23 cellular contexts compared by ENCODE assay signal in the genomic region with DNA sequence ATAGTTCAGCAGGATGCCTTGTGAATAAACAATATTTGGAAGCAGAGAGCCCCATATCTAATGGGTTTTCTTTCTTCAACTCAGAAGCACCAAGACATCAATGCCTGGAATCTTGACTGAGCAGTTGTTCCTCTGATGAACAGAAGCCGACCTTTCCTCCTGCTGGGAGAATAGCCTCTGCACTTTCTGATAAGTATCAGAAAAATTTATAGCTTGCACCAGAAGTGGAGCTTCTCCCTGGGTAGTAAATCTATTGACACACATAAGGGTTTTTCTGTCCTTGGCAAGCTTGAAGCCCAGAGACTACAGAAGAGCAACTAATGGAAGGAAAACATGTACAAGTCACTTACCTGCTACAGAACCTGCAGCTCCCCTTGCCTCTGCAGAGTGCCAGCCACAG. TPM values are rescaled to one million over a fixed set of nuclear protein-coding genes. Genes with fewer than 3 reads are reported as not detected.
DNase-seq lines count a peak whose midpoint lies in the region; ATAC-seq, FAIRE-seq and TF ChIP-seq lines count a peak whose summit lies in the region.
"Had no signal": no experiment of that assay in that cellular context is flagged by ENCODE, and none has a peak within 500 bp of the region (broad histone marks: within the 10 kb centered on the region; RNA-seq: fewer than 3 reads in every experiment).

No MANE protein-coding gene starts in this region.

- no peaks in the 10 kb centered on the region for H3K36me3 Mint-ChIP-seq in glutamatergic neuron (ENCODE audit: unreplicated experiment)
- H3K36me3 Mint-ChIP-seq: CD8-positive, alpha-beta T cell had no signal

- no peaks in the 10 kb centered on the region for H3K9me3 ChIP-seq in Loucy (ENCODE audit: insufficient read depth, low read depth, low read length)
- H3K9me3 ChIP-seq in GM12878 (replicated peaks; ENCODE audit: control insufficient read depth, insufficient read depth, low read length) = no peaks in the 10 kb centered on the region
- H3K9me3 ChIP-seq: BLaER1, HAP-1 had no signal

- no peaks in the 10 kb centered on the region for H3K27me3 Mint-ChIP-seq in glutamatergic neuron (ENCODE audit: unreplicated experiment)

- H3K9me2 ChIP-seq in Loucy (replicated peaks; ENCODE audit: low read depth, low read length) = no peaks in the 10 kb centered on the region

- H3K36me3 ChIP-seq in Loucy (ENCODE audit: insufficient read depth, low read length) = no peaks in the 10 kb centered on the region
- no peaks in the 10 kb centered on the region for H3K36me3 ChIP-seq in GM12878 (ENCODE audit: control insufficient read depth in 2 of 2, insufficient read depth in 2 of 2, low read length in 1 of 2)
- H3K36me3 ChIP-seq: BLaER1, HAP-1 had no signal

- no peak for TF ChIP-seq POLR2A in GM12878 (IDR thresholded peaks at IDR 0.05; ENCODE audit: low read depth, low read length)

- H3K27me3 ChIP-seq in Loucy (ENCODE audit: insufficient read depth, low read length, poor library complexity, severe bottlenecking) (no peaks in the 10 kb centered on the region), GM12878 (replicated peaks in 1 of 2; ENCODE audit: control insufficient read depth in 2 of 2, insufficient read depth in 2 of 2, low read length in 1 of 2) (no peaks in the 10 kb centered on the region), dorsolateral prefrontal cortex (no peaks in the 10 kb centered on the region)
- H3K27me3 ChIP-seq: BLaER1 had no signal

- no peak overlapping the region for H3K27ac Mint-ChIP-seq in glutamatergic neuron (ENCODE audit: unreplicated experiment)
- H3K27ac Mint-ChIP-seq: CD8-positive, alpha-beta T cell had no signal

- no peak for TF ChIP-seq EP300 in GM12878 (IDR thresholded peaks at IDR 0.05; ENCODE audit: borderline replicate concordance in 1 of 2, control insufficient read depth in 1 of 2, low read depth in 2 of 2, low read length in 2 of 2)

- H3K4me1 Mint-ChIP-seq in glutamatergic neuron (ENCODE audit: low read depth, unreplicated experiment) = no peaks in the 10 kb centered on the region

- POLR2A ChIA-PET in GM12878 (lab: Charles Lee) = no interaction called here

- WGBS in GM12878 (ENCODE audit: insufficient coverage, insufficient replicate concordance, low lambda C conversion rate, missing lambda C conversion rate) = 7% methylated on average over 1 of the region's 1 CpG

- DNase-seq in NCI-H1417 (lab: John Stamatoyannopoulos, UW) (peak; percentile 5 to 47 (median 30)), NCI-H1417 treated with DMSO at 0.1 percent for 48 hours (lab: John Stamatoyannopoulos, UW) (no peak), GM12878 (ENCODE audit: low read depth, low spot score) (no peak), dorsolateral prefrontal cortex (no peak), glutamatergic neuron (no peak), RKO (ENCODE audit: low spot score) (no peak), LoVo (ENCODE audit: low spot score) (no peak)
- DNase-seq: CD8-positive, alpha-beta T cell; GF-D8; NCI-H1048; NCI-H1694 treated with DMSO at 0.1 percent for 48 hours; NCI-H2107; NCI-H345; NCI-H526; NK-92 treated with Interleukin-12 subunit alpha and Interleukin-12 subunit beta, amount 100 ng/mL, for 24 hours had no signal

- peak; percentile 21; the same call in 1 of the 3 replicates for ATAC-seq in GM12878
- ATAC-seq: CD8-positive, alpha-beta T cell had no signal

- no peak overlapping the region for H3K27ac ChIP-seq in GM12878 (ENCODE audit: control insufficient read depth, insufficient read depth)
- H3K27ac ChIP-seq in dorsolateral prefrontal cortex = peak overlapping the region in 2 of 59 donors; percentile 25 to 49
- H3K27ac ChIP-seq: BLaER1, HL-60 had no signal

- H3K4me2 ChIP-seq in Loucy (ENCODE audit: low read depth, low read length, poor library complexity, severe bottlenecking) (no peak overlapping the region), GM12878 (ENCODE audit: control insufficient read depth, insufficient read depth) (no peak overlapping the region)
- H3K4me2 ChIP-seq: BLaER1 had no signal

- H3F3A ChIP-seq in Loucy (ENCODE audit: low read depth) = no peaks in the 10 kb centered on the region

- BruUV-seq in GM12878 (replicated peaks; lab: Mats Ljungman, UMichigan) = no TSS peak

- H3K79me2 ChIP-seq in Loucy (ENCODE audit: insufficient read depth, low read length) (no peaks in the 10 kb centered on the region), GM12878 (ENCODE audit: control insufficient read depth, insufficient read depth, low read length) (no peaks in the 10 kb centered on the region)

- SMC1A ChIA-PET in GM12878 (lab: Charles Lee; ENCODE audit: uncharacterized antibody, unreplicated experiment) = interaction anchor here (2.3 kb wide), 1 partner anchor 8 kb away, joined by 5 read pairs; no protein-coding TSS in a partner anchor

- H3K4me3 ChIP-seq in Loucy (ENCODE audit: low read length, poor library complexity, severe bottlenecking) (no peak overlapping the region), GM12878 (no peak overlapping the region), dorsolateral prefrontal cortex (no peak overlapping the region)
- H3K4me3 ChIP-seq: BLaER1, HAP-1 had no signal

- H3K4me3 Mint-ChIP-seq in glutamatergic neuron (ENCODE audit: unreplicated experiment) = no peak overlapping the region
- H3K4me3 Mint-ChIP-seq: CD8-positive, alpha-beta T cell had no signal

- RAD21 ChIA-PET in GM12878 (lab: Charles Lee; ENCODE audit: unreplicated experiment) = no interaction called here

- no peaks in the 10 kb centered on the region for H4K20me1 ChIP-seq in Loucy (ENCODE audit: insufficient read depth, low read length, poor library complexity, severe bottlenecking)
- no peaks in the 10 kb centered on the region for H4K20me1 ChIP-seq in GM12878 (ENCODE audit: control insufficient read depth, insufficient read depth)
- H4K20me1 ChIP-seq: BLaER1 had no signal

- no peak overlapping the region for H3K9ac ChIP-seq in Loucy (ENCODE audit: low read depth, low read length, poor library complexity, severe bottlenecking)
- H3K9ac ChIP-seq in GM12878 (ENCODE audit: control insufficient read depth, insufficient read depth, low read length) = no peak overlapping the region
- H3K9ac ChIP-seq: BLaER1 had no signal

- CTCF ChIA-PET in GM12878 (lab: Yijun Ruan, JAX) = interaction anchor here (0.7 kb wide), 1 partner anchor 601 kb away, joined by 3 read pairs; no protein-coding TSS in a partner anchor

- no peak for TF ChIP-seq RAD21 in GM12878 (IDR thresholded peaks at IDR 0.05; ENCODE audit: insufficient read depth, low read depth, low read length)

- no peaks in the 10 kb centered on the region for H3K9me3 Mint-ChIP-seq in glutamatergic neuron (ENCODE audit: unreplicated experiment)
- H3K9me3 Mint-ChIP-seq: CD8-positive, alpha-beta T cell had no signal

- intact Hi-C loops in GM12878 (cut with micrococcal nuclease; ENCODE audit: unreplicated experiment) (no loop called here), dorsolateral prefrontal cortex (cut with DNase I) (no loop called here)

- peaks cover 6% of the 10 kb centered on the region for H3K4me1 ChIP-seq in Loucy (ENCODE audit: insufficient read depth, low read length, poor library complexity, severe bottlenecking)
- peaks cover 9% of the 10 kb centered on the region for H3K4me1 ChIP-seq in GM12878 (ENCODE audit: control insufficient read depth, insufficient read depth, low read length)
- H3K4me1 ChIP-seq: BLaER1, HAP-1 had no signal

- TF ChIP-seq CTCF in Loucy (conservative IDR thresholded peaks at IDR 0.05; ENCODE audit: low read length) = no peak
- TF ChIP-seq CTCF in GM12878 (IDR thresholded peaks at IDR 0.05 in 2 of 3, conservative IDR thresholded peaks at IDR 0.05 in 1 of 3; ENCODE audit: control insufficient read depth in 2 of 3, extremely low read depth in 1 of 3, insufficient read depth in 1 of 3, low read depth in 3 of 3, low read length in 3 of 3) = no peak
- TF ChIP-seq CTCF in dorsolateral prefrontal cortex (IDR thresholded peaks at IDR 0.05 in 54 of 56, conservative IDR thresholded peaks at IDR 0.05 in 2 of 56; ENCODE audit: low read depth in 1 of 56, partially characterized antibody in 56 of 56) = no peak
- TF ChIP-seq CTCF in glutamatergic neuron (IDR thresholded peaks at IDR 0.05; ENCODE audit: partially characterized antibody, unreplicated experiment) = no peak

- in situ Hi-C loops in GM12878 (cut with MboI) = no loop called here

- H2AFZ ChIP-seq in Loucy (ENCODE audit: low read length) (peak overlapping the region; percentile 43; the same call in 1 of the 2 replicates), GM12878 (ENCODE audit: control insufficient read depth, low read depth, low read length) (no peak overlapping the region)

- FAIRE-seq in GM12878 (lab: Jason Lieb, UNC) = no peak
- FAIRE-seq: D721Med, GM12892 had no signal

TF ChIP-seq in GM12878, 131 proteins besides CTCF, POLR2A, EP300 and RAD21 (continues in another document):
- TF ChIP-seq BMI1 (IDR thresholded peaks at IDR 0.05; ENCODE audit: borderline replicate concordance) (no peak), ZNF384 (IDR thresholded peaks at IDR 0.05; ENCODE audit: borderline replicate concordance, low read depth, low read length) (no peak), RELA (IDR thresholded peaks at IDR 0.05; ENCODE audit: borderline replicate concordance, partially characterized antibody) (no peak), KLF5 (IDR thresholded peaks at IDR 0.05; ENCODE audit: partially characterized antibody) (no peak)

RNA-seq across cellular contexts. Expression of a gene that starts 36.8 kb away (rescaled TPM):
- not detected in 2 replicates for total RNA-seq in GM12878 (2013; cell fraction: nucleolus; rRNA removed)
- total RNA-seq in GM12878 (2014; rRNA removed) = not detected in 2 replicates
- total RNA-seq in GM12878 (2014; rRNA removed; fragmentation: Illumina TruSeq; extraction: Trizol) = not detected in 2 replicates
- not detected in 2 replicates for total RNA-seq in GM12878 (2021)
- polyA plus RNA-seq in GM12878 (2011; ENCODE audit: low read depth) = not detected
- polyA plus RNA-seq in GM12878 (2011; rRNA removed) = not detected in 2 replicates
- polyA plus RNA-seq in GM12878 (2011; cell fraction: cytosol; rRNA removed) = not detected in 2 replicates
- polyA plus RNA-seq in GM12878 (2011; cell fraction: nucleus; rRNA removed) = not detected in 2 replicates
- not detected in 2 replicates for polyA plus RNA-seq in GM12878 (2012)
- not detected in 2 replicates for polyA plus RNA-seq in GM12878 (2014; fragmentation: Illumina TruSeq; extraction: Trizol)
- not detected for polyA plus RNA-seq in GM12878 (2014; fragmentation: Nextera tagmentation; extraction: Ambion mirVana)
- polyA plus RNA-seq in GM12878 (2014; rRNA removed) = not detected in 2 replicates
- polyA plus RNA-seq in GM12878 (2016; fragmentation: Nextera tagmentation; extraction: Ambion mirVana) = not detected
- polyA minus RNA-seq in GM12878 (2011; rRNA and poly(A)+ RNA removed) = not detected in 2 replicates
- not detected in 2 replicates for polyA minus RNA-seq in GM12878 (2011; cell fraction: cytosol; rRNA and poly(A)+ RNA removed)
- not detected in 2 replicates for polyA minus RNA-seq in GM12878 (2011; cell fraction: nucleus; rRNA and poly(A)+ RNA removed)
- 10 to 100 TPM; 14.7 to 96.2 (median 48.3) TPM for total RNA-seq in dorsolateral prefrontal cortex
- 0.29 TPM for total RNA-seq in glutamatergic neuron (ENCODE audit: unreplicated experiment)
- total RNA-seq: CD8-positive, alpha-beta T cell; SK-MEL-5; T-helper 1 cell treated with Interleukin-12 subunit alpha and Interleukin-12 subunit beta and Interleukin-4 antibody, amounts not matched to agents 30 ng/mL and 1 ng/mL, for 36 hours had no signal

Comparison
In these comparisons a context has a peak if more than half of its experiments do, and no peak if none do; other contexts are left out.
1. DNase-seq: peak in NCI-H1417 (3 of 3); none in NCI-H1417 treated with DMSO at 0.1 percent for 48 hours (single experiment), GM12878 (single experiment), dorsolateral prefrontal cortex (0 of 10), glutamatergic neuron (single experiment), RKO (single experiment) and LoVo (single experiment).
2. RNA of a gene that starts 36.8 kb away (total RNA-seq): 14.7 to 96.2 TPM in dorsolateral prefrontal cortex; 0.29 TPM in glutamatergic neuron (single experiment) and not detected in GM12878; every median in the first group is over 10 times any median in the second.